In the genomic region with DNA sequence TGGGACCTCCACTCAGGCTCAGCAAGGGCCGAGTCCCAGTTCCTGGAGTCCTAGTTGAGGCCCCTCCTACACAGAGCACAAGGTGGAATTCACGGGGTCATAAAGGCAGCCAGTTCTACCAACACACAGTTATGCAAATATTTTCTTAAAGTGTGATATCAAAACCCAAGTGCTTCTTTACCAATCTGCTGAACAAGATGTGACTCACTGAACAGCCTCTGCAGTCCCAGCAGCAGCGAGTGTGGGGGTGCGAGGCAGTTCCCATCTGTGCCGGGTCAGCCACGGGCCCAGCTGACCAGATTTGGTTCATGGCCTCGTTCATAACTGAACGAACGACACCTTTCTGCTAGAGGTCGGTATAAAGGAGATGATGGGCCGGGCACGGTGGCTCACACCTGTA, we compare ENCODE assay signal across 12 cellular contexts. TPM values are rescaled to one million over a fixed set of nuclear protein-coding genes. Genes with fewer than 3 reads are reported as not detected.
A peak's percentile ranks its signal among the peaks of the same experiment; 100 is the strongest.
DNase-seq lines count a peak whose midpoint lies in the region; ATAC-seq, FAIRE-seq and TF ChIP-seq lines count a peak whose summit lies in the region.
"Had no signal": no experiment of that assay in that cellular context is flagged by ENCODE, and none has a peak within 500 bp of the region (broad histone marks: within the 10 kb centered on the region; RNA-seq: fewer than 3 reads in every experiment).

No MANE protein-coding gene starts in this region.

- H3K36me3 ChIP-seq in NT2/D1 (ENCODE audit: insufficient read depth, insufficient read length, low read length): no peaks in the 10 kb centered on the region
- no peaks in the 10 kb centered on the region for H3K36me3 ChIP-seq in GM12878 (ENCODE audit: control insufficient read depth in 2 of 2, insufficient read depth in 2 of 2, low read length in 1 of 2)
- no peaks in the 10 kb centered on the region for H3K36me3 ChIP-seq in prostate gland
- H3K36me3 ChIP-seq: ovary, tibial artery had no signal

- RAD21 ChIA-PET in GM12878 (lab: Charles Lee; ENCODE audit: unreplicated experiment): interaction anchor here (0.7 to 2.5 kb wide), 3 partner anchors 28 to 521 kb away, joined by 5 to 13 read pairs (median 11); partner anchors contain the start of genes PRPF6 and PTK6

- peak overlapping the region; percentile 32 for H3K9ac ChIP-seq in NT2/D1 (ENCODE audit: insufficient read length, low read depth)
- H3K9ac ChIP-seq in GM12878 (ENCODE audit: control insufficient read depth, insufficient read depth, low read length): peak overlapping the region; percentile 61; the same call in 1 of the 2 replicates

- H3K36me3 Mint-ChIP-seq in activated T-cell treated with anti-CD3 and anti-CD28 coated beads, Interleukin-2, amount 50 U/mL, for 24 hours (ENCODE audit: low read depth): no peaks in the 10 kb centered on the region

- SMC1A ChIA-PET in GM12878 (lab: Charles Lee; ENCODE audit: uncharacterized antibody, unreplicated experiment): interaction anchor here (0.9 to 2.6 kb wide), 2 partner anchors 19 to 55 kb away, joined by 3 to 21 read pairs; no protein-coding TSS in a partner anchor

- H3K4me2 ChIP-seq in GM12878 (ENCODE audit: control insufficient read depth, insufficient read depth): peak overlapping the region; percentile 90

- TF ChIP-seq CTCF in GM12878 (IDR thresholded peaks at IDR 0.05 in 2 of 3, conservative IDR thresholded peaks at IDR 0.05 in 1 of 3; ENCODE audit: control insufficient read depth in 2 of 3, extremely low read depth in 1 of 3, insufficient read depth in 1 of 3, low read depth in 3 of 3, low read length in 3 of 3) (no peak), prostate gland (IDR thresholded peaks at IDR 0.05) (no peak)

- in situ Hi-C loops in GM12878 (cut with MboI): no loop called here

- H2AFZ ChIP-seq in GM12878 (ENCODE audit: control insufficient read depth, low read depth, low read length): 0 out of 2 replicates have a peak overlapping the region, but pooled peaks have one; percentile 2

- intact Hi-C loops in GM12878 (cut with micrococcal nuclease; ENCODE audit: unreplicated experiment) (loop anchor here (5.0 to 10.0 kb wide), 3 partner anchors 76 to 194 kb away; partner anchors contain the start of genes ABHD16B, PRPF6, TPD52L2 and UCKL1), prostate gland (cut with DNase I) (no loop called here)

- H3K9me3 ChIP-seq in NT2/D1 (ENCODE audit: insufficient read depth, low read length) (no peaks in the 10 kb centered on the region), GM12878 (replicated peaks; ENCODE audit: control insufficient read depth, insufficient read depth, low read length) (no peaks in the 10 kb centered on the region), prostate gland (no peaks in the 10 kb centered on the region)
- H3K9me3 ChIP-seq: body of pancreas, ovary, tibial artery had no signal

- FAIRE-seq in GM12878 (lab: Jason Lieb, UNC): no peak

- H3K27ac Mint-ChIP-seq in activated T-cell treated with anti-CD3 and anti-CD28 coated beads, Interleukin-2, amount 50 U/mL, for 24 hours: peak overlapping the region; percentile 55

- H3K4me3 Mint-ChIP-seq in activated T-cell treated with anti-CD3 and anti-CD28 coated beads, Interleukin-2, amount 50 U/mL, for 24 hours: no peak overlapping the region

- H3K27ac ChIP-seq in GM12878 (ENCODE audit: control insufficient read depth, insufficient read depth) (no peak overlapping the region), prostate gland (peak overlapping the region; percentile 5 to 22)
- H3K27ac ChIP-seq: body of pancreas, ovary, tibial artery had no signal

- no peaks in the 10 kb centered on the region for H4K20me1 ChIP-seq in GM12878 (ENCODE audit: control insufficient read depth, insufficient read depth)

- POLR2A ChIA-PET in GM12878 (lab: Charles Lee): interaction anchor here (0.6 to 0.7 kb wide), 2 partner anchors 351 to 374 kb away, joined by 3 read pairs; no protein-coding TSS in a partner anchor

- TF ChIP-seq POLR2A in GM12878 (IDR thresholded peaks at IDR 0.05; ENCODE audit: low read depth, low read length) (no peak; the same call in 1 of the 2 replicates), prostate gland (IDR thresholded peaks at IDR 0.05) (no peak)

- BruUV-seq in GM12878 (replicated peaks; lab: Mats Ljungman, UMichigan): no TSS peak

- H3K4me3 ChIP-seq in NT2/D1 (ENCODE audit: insufficient read length, low read depth) (no peak overlapping the region), GM12878 (peak overlapping the region; percentile 25), prostate gland (no peak overlapping the region)
- H3K4me3 ChIP-seq: body of pancreas, ovary, tibial artery had no signal

- H3K9me3 Mint-ChIP-seq in activated T-cell treated with anti-CD3 and anti-CD28 coated beads, Interleukin-2, amount 50 U/mL, for 24 hours: no peaks in the 10 kb centered on the region

- H3K4me1 Mint-ChIP-seq in activated T-cell treated with anti-CD3 and anti-CD28 coated beads, Interleukin-2, amount 50 U/mL, for 24 hours (ENCODE audit: low read depth): peaks cover 25% of the 10 kb centered on the region

- TF ChIP-seq EP300 in GM12878 (IDR thresholded peaks at IDR 0.05; ENCODE audit: borderline replicate concordance in 1 of 2, control insufficient read depth in 1 of 2, low read depth in 2 of 2, low read length in 2 of 2): no peak

- ATAC-seq in GM12878 (peak; percentile 18), HG03025 (IDR thresholded peaks at IDR 0.05; ENCODE audit: low FRiP score, unreplicated experiment) (no peak)

- DNase-seq in activated T-cell treated with anti-CD3 and anti-CD28 coated beads, Interleukin-2, amount 50 U/mL, for 24 hours: no peak
- DNase-seq in activated T-cell treated with anti-CD3 and anti-CD28 coated beads for 4 hours (no peak), NT2/D1 (ENCODE audit: low read depth, low spot score) (no peak), GM12878 (ENCODE audit: low read depth, low spot score) (no peak), prostate gland (ENCODE audit: low spot score) (no peak), NCI-H2196 treated with DMSO at 0.1 percent for 48 hours (lab: John Stamatoyannopoulos, UW; ENCODE audit: unreplicated experiment) (no peak), NCI-H2107 (lab: John Stamatoyannopoulos, UW) (no peak)
- DNase-seq: tibial artery had no signal

- H3K27me3 Mint-ChIP-seq in activated T-cell treated with anti-CD3 and anti-CD28 coated beads, Interleukin-2, amount 50 U/mL, for 24 hours: peaks cover 7% of the 10 kb centered on the region

- H3K27me3 ChIP-seq in NT2/D1 (ENCODE audit: insufficient read depth, insufficient read length): no peaks in the 10 kb centered on the region
- no peaks in the 10 kb centered on the region for H3K27me3 ChIP-seq in GM12878 (replicated peaks in 1 of 2; ENCODE audit: control insufficient read depth in 2 of 2, insufficient read depth in 2 of 2, low read length in 1 of 2)
- peaks cover 6% of the 10 kb centered on the region for H3K27me3 ChIP-seq in prostate gland (replicated peaks; ENCODE audit: insufficient read depth)
- H3K27me3 ChIP-seq: body of pancreas, ovary had no signal

- TF ChIP-seq RAD21 in GM12878 (IDR thresholded peaks at IDR 0.05; ENCODE audit: insufficient read depth, low read depth, low read length): no peak

- H3K4me1 ChIP-seq in NT2/D1 (ENCODE audit: insufficient read depth, insufficient read length) (peaks cover 42% of the 10 kb centered on the region), GM12878 (ENCODE audit: control insufficient read depth, insufficient read depth, low read length) (peaks cover 53% of the 10 kb centered on the region), prostate gland (replicated peaks) (peaks cover 7% of the 10 kb centered on the region)

- CTCF ChIA-PET in GM12878 (lab: Yijun Ruan, JAX): interaction anchor here (1.2 to 9.2 kb wide), 5 partner anchors 11 to 272 kb away, joined by 3 to 108 read pairs (median 8); partner anchors contain the start of genes OPRL1, PRPF6 and RGS19

- WGBS in GM12878 (ENCODE audit: insufficient coverage, insufficient replicate concordance, low lambda C conversion rate, missing lambda C conversion rate): 23% methylated on average over 12 of the region's 12 CpGs
- WGBS in prostate gland: 79% methylated on average over 12 of the region's 12 CpGs

- no peaks in the 10 kb centered on the region; the same call in none of the 2 replicates for H3K79me2 ChIP-seq in GM12878 (ENCODE audit: control insufficient read depth, insufficient read depth, low read length)

RNA-seq across cellular contexts. Expression of gene TCEA2, which starts 4.5 kb away (rescaled TPM):
- 10.1 and 12.7 TPM in 2 replicates for total RNA-seq in GM12878 (2013; cell fraction: nucleolus; rRNA removed)
- 13.4 and 17.2 TPM in 2 replicates for total RNA-seq in GM12878 (2014; rRNA removed)
- 8.8 and 9.3 TPM in 2 replicates for total RNA-seq in GM12878 (2014; rRNA removed; fragmentation: Illumina TruSeq; extraction: Trizol)
- total RNA-seq in GM12878 (2021): 38.0 and 42.5 TPM in 2 replicates
- 23.0 TPM for polyA plus RNA-seq in GM12878 (2011; ENCODE audit: low read depth)
- 11.4 and 13.2 TPM in 2 replicates for polyA plus RNA-seq in GM12878 (2011; rRNA removed)
- 25.9 and 26.5 TPM in 2 replicates for polyA plus RNA-seq in GM12878 (2011; cell fraction: cytosol; rRNA removed)
- 84.3 and 88.7 TPM in 2 replicates for polyA plus RNA-seq in GM12878 (2011; cell fraction: nucleus; rRNA removed)
- polyA plus RNA-seq in GM12878 (2012): 27.4 and 30.3 TPM in 2 replicates
- polyA plus RNA-seq in GM12878 (2014; fragmentation: Illumina TruSeq; extraction: Trizol): 2.8 and 10.8 TPM in 2 replicates
- 10 to 100 TPM in 1 of 2 experiments, 1 to 10 TPM in 1; 3.4 to 12.3 TPM for polyA plus RNA-seq in GM12878 (2014; fragmentation: Nextera tagmentation; extraction: Ambion mirVana)
- 17.8 and 26.0 TPM in 2 replicates for polyA plus RNA-seq in GM12878 (2014; rRNA removed)
- polyA plus RNA-seq in GM12878 (2016; fragmentation: Nextera tagmentation; extraction: Ambion mirVana): 10 to 100 TPM; 21.2 to 22.0 TPM
- 7.1 and 14.5 TPM in 2 replicates for polyA minus RNA-seq in GM12878 (2011; rRNA and poly(A)+ RNA removed)
- 6.0 and 6.2 TPM in 2 replicates for polyA minus RNA-seq in GM12878 (2011; cell fraction: cytosol; rRNA and poly(A)+ RNA removed)
- polyA minus RNA-seq in GM12878 (2011; cell fraction: nucleus; rRNA and poly(A)+ RNA removed): 15.2 and 18.4 TPM in 2 replicates
- total RNA-seq in prostate gland: 10 to 100 TPM; 45.0 to 69.5 TPM

RNA-seq across cellular contexts. Expression of gene SOX18, which starts 9.1 kb away (rescaled TPM):
- 25.0 and 25.2 TPM in 2 replicates for total RNA-seq in GM12878 (2013; cell fraction: nucleolus; rRNA removed)
- 0.16 and 0.28 TPM in 2 replicates for total RNA-seq in GM12878 (2014; rRNA removed)
- total RNA-seq in GM12878 (2014; rRNA removed; fragmentation: Illumina TruSeq; extraction: Trizol): 0.09 TPM in 2 replicates
- 5.6 TPM in 2 replicates for total RNA-seq in GM12878 (2021)
- polyA plus RNA-seq in GM12878 (2011; ENCODE audit: low read depth): 0.13 TPM
- 0.24 and 0.53 TPM in 2 replicates for polyA plus RNA-seq in GM12878 (2011; rRNA removed)
- polyA plus RNA-seq in GM12878 (2011; cell fraction: cytosol; rRNA removed): 1.7 and 2.7 TPM in 2 replicates
- polyA plus RNA-seq in GM12878 (2011; cell fraction: nucleus; rRNA removed): 6.0 and 7.2 TPM in 2 replicates
- polyA plus RNA-seq in GM12878 (2012): 1.3 and 2.5 TPM in 2 replicates
- polyA plus RNA-seq in GM12878 (2014; fragmentation: Illumina TruSeq; extraction: Trizol): not detected in 2 replicates
- polyA plus RNA-seq in GM12878 (2014; fragmentation: Nextera tagmentation; extraction: Ambion mirVana): under 1 TPM; 0.05 TPM
- polyA plus RNA-seq in GM12878 (2014; rRNA removed): 2.1 and 2.2 TPM in 2 replicates
- not detected for polyA plus RNA-seq in GM12878 (2016; fragmentation: Nextera tagmentation; extraction: Ambion mirVana)
- 0.37 and 0.46 TPM in 2 replicates for polyA minus RNA-seq in GM12878 (2011; rRNA and poly(A)+ RNA removed)
- polyA minus RNA-seq in GM12878 (2011; cell fraction: cytosol; rRNA and poly(A)+ RNA removed): 5.1 and 8.3 TPM in 2 replicates
- polyA minus RNA-seq in GM12878 (2011; cell fraction: nucleus; rRNA and poly(A)+ RNA removed): 1.6 and 3.3 TPM in 2 replicates
- 10 to 100 TPM in 1 of 2 donors, 1 to 10 TPM in 1; 4.7 to 12.8 TPM for total RNA-seq in prostate gland
- total RNA-seq: SK-MEL-5 had no signal

RNA-seq across cellular contexts. Expression of gene RGS19, which starts 20.8 kb away (rescaled TPM):
- total RNA-seq in GM12878 (2013; cell fraction: nucleolus; rRNA removed): 36.2 and 39.2 TPM in 2 replicates
- 56.0 and 62.4 TPM in 2 replicates for total RNA-seq in GM12878 (2014; rRNA removed)
- total RNA-seq in GM12878 (2014; rRNA removed; fragmentation: Illumina TruSeq; extraction: Trizol): 15.2 and 15.3 TPM in 2 replicates
- total RNA-seq in GM12878 (2021): 47.1 and 51.0 TPM in 2 replicates
- 7.5 TPM for polyA plus RNA-seq in GM12878 (2011; ENCODE audit: low read depth)
- 22.6 and 34.7 TPM in 2 replicates for polyA plus RNA-seq in GM12878 (2011; rRNA removed)
- 51.6 and 94.5 TPM in 2 replicates for polyA plus RNA-seq in GM12878 (2011; cell fraction: cytosol; rRNA removed)
- polyA plus RNA-seq in GM12878 (2011; cell fraction: nucleus; rRNA removed): 56.1 and 57.8 TPM in 2 replicates
- 39.7 and 39.8 TPM in 2 replicates for polyA plus RNA-seq in GM12878 (2012)
- polyA plus RNA-seq in GM12878 (2014; fragmentation: Illumina TruSeq; extraction: Trizol): 4.7 and 9.6 TPM in 2 replicates
- 1 to 10 TPM in 1 of 2 experiments, under 1 TPM in 1; 0.82 to 3.3 TPM for polyA plus RNA-seq in GM12878 (2014; fragmentation: Nextera tagmentation; extraction: Ambion mirVana)
- 61.4 and 64.3 TPM in 2 replicates for polyA plus RNA-seq in GM12878 (2014; rRNA removed)
- polyA plus RNA-seq in GM12878 (2016; fragmentation: Nextera tagmentation; extraction: Ambion mirVana): 10 to 100 TPM; 45.0 to 53.5 TPM
- 21.4 and 38.2 TPM in 2 replicates for polyA minus RNA-seq in GM12878 (2011; rRNA and poly(A)+ RNA removed)
- 21.9 and 23.7 TPM in 2 replicates for polyA minus RNA-seq in GM12878 (2011; cell fraction: cytosol; rRNA and poly(A)+ RNA removed)
- polyA minus RNA-seq in GM12878 (2011; cell fraction: nucleus; rRNA and poly(A)+ RNA removed): 14.7 and 21.8 TPM in 2 replicates
- total RNA-seq in prostate gland: 10 to 100 TPM; 13.3 to 15.1 TPM

RNA-seq across cellular contexts. Expression of gene OPRL1, which starts 21.3 kb away (rescaled TPM):
- total RNA-seq in GM12878 (2013; cell fraction: nucleolus; rRNA removed): 0.69 and 0.71 TPM in 2 replicates
- total RNA-seq in GM12878 (2014; rRNA removed) (0.34 and 0.38 TPM in 2 replicates), GM12878 (2014; rRNA removed; fragmentation: Illumina TruSeq; extraction: Trizol) (0.09 and 0.14 TPM in 2 replicates), GM12878 (2021) (0.41 and 0.51 TPM in 2 replicates), prostate gland (1 to 10 TPM; 1.5 to 2.9 TPM)
- 0.29 TPM for polyA plus RNA-seq in GM12878 (2011; ENCODE audit: low read depth)
- polyA plus RNA-seq in GM12878 (2011; rRNA removed) (0.14 and 0.38 TPM in 2 replicates), GM12878 (2014; fragmentation: Illumina TruSeq; extraction: Trizol) (0.15 TPM in 1 of 2 replicates, not detected in the other), GM12878 (2014; fragmentation: Nextera tagmentation; extraction: Ambion mirVana) (under 1 TPM in 1 of 2 experiments, not detected in 1; 0.04 TPM), GM12878 (2014; rRNA removed) (0.27 and 0.36 TPM in 2 replicates), GM12878 (2016; fragmentation: Nextera tagmentation; extraction: Ambion mirVana) (under 1 TPM; 0.12 to 0.24 TPM)
- polyA plus RNA-seq in GM12878 (2011; cell fraction: cytosol; rRNA removed): 0.42 and 0.48 TPM in 2 replicates
- 0.97 and 1.1 TPM in 2 replicates for polyA plus RNA-seq in GM12878 (2011; cell fraction: nucleus; rRNA removed)
- polyA plus RNA-seq in GM12878 (2012): 0.58 and 0.86 TPM in 2 replicates
- 0.37 and 0.88 TPM in 2 replicates for polyA minus RNA-seq in GM12878 (2011; rRNA and poly(A)+ RNA removed)
- 0.31 TPM in 1 of 2 replicates, not detected in the other for polyA minus RNA-seq in GM12878 (2011; cell fraction: cytosol; rRNA and poly(A)+ RNA removed)
- polyA minus RNA-seq in GM12878 (2011; cell fraction: nucleus; rRNA and poly(A)+ RNA removed): 0.19 and 0.24 TPM in 2 replicates

RNA-seq across cellular contexts. Expression of gene C20orf204, which starts 22.6 kb away (rescaled TPM):
- total RNA-seq in GM12878 (2013; cell fraction: nucleolus; rRNA removed): 125 and 143 TPM in 2 replicates
- total RNA-seq in GM12878 (2014; rRNA removed) (32.4 and 39.5 TPM in 2 replicates), GM12878 (2014; rRNA removed; fragmentation: Illumina TruSeq; extraction: Trizol) (3.6 and 4.4 TPM in 2 replicates), GM12878 (2021) (49.1 and 56.0 TPM in 2 replicates), prostate gland (1 to 10 TPM in 1 of 2 donors, under 1 TPM in 1; 0.64 to 3.1 TPM)
- 4.1 TPM for polyA plus RNA-seq in GM12878 (2011; ENCODE audit: low read depth)
- polyA plus RNA-seq in GM12878 (2011; rRNA removed) (2.9 and 6.9 TPM in 2 replicates), GM12878 (2014; fragmentation: Illumina TruSeq; extraction: Trizol) (0.48 and 1.6 TPM in 2 replicates), GM12878 (2014; fragmentation: Nextera tagmentation; extraction: Ambion mirVana) (under 1 TPM; 0.24 to 0.38 TPM), GM12878 (2014; rRNA removed) (37.1 and 42.9 TPM in 2 replicates), GM12878 (2016; fragmentation: Nextera tagmentation; extraction: Ambion mirVana) (10 to 100 TPM; 17.9 to 20.4 TPM)
- 13.5 and 27.8 TPM in 2 replicates for polyA plus RNA-seq in GM12878 (2011; cell fraction: cytosol; rRNA removed)
- polyA plus RNA-seq in GM12878 (2011; cell fraction: nucleus; rRNA removed): 95.3 and 97.7 TPM in 2 replicates
- polyA plus RNA-seq in GM12878 (2012): 23.6 and 27.4 TPM in 2 replicates
- 2.6 and 8.0 TPM in 2 replicates for polyA minus RNA-seq in GM12878 (2011; rRNA and poly(A)+ RNA removed)
- polyA minus RNA-seq in GM12878 (2011; cell fraction: cytosol; rRNA and poly(A)+ RNA removed): 5.6 and 6.0 TPM in 2 replicates
- 20.7 and 27.4 TPM in 2 replicates for polyA minus RNA-seq in GM12878 (2011; cell fraction: nucleus; rRNA and poly(A)+ RNA removed)
